In the genomic region with DNA sequence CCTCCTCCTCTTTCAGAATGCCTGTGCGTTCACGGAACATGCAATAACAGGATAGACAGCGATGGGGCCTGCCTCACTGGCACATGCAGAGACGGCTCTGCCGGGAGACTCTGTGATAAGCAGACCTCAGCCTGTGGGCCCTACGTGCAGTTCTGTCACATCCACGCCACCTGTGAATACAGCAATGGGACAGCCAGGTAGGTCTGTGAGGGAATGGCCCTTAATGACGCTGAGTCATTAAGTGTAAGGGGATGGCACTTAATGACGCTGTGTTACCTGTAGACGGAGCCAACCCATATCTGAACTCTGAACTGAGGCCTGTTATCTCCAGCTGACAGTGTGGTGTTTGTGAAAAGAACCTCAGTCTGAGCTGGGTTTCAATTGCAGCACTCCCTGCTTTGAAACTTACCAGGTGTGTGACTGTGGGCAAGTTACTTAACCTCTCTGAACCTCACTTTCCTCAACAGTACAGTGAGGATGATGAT, we compare ENCODE assay signal across 20 cellular contexts.
"Had no signal": no experiment of that assay in that cellular context is flagged by ENCODE, and none has a peak within 500 bp of the region (broad histone marks: within the 10 kb centered on the region; RNA-seq: fewer than 3 reads in every experiment).

No MANE protein-coding gene starts in this region.

- H3K4me3 ChIP-seq: skin epidermis, upper lobe of left lung had no signal

- H3K27me3 Mint-ChIP-seq: activated CD8-positive, alpha-beta T cell treated with anti-CD3 and anti-CD28 coated beads for 36 hours; activated naive CD8-positive, alpha-beta T cell treated with anti-CD3 and anti-CD28 coated beads, Interleukin-2, amount 10 ng/mL, durations not matched to agents 7 days and 5 days; natural killer cell treated with Interleukin-12 subunit alpha and Interleukin-12 subunit beta and Interleukin-15 and Interleukin-18, amount 100 ng/mL, for 72 hours had no signal

- H3K9me3 Mint-ChIP-seq: activated CD8-positive, alpha-beta T cell treated with anti-CD3 and anti-CD28 coated beads for 36 hours; activated naive CD8-positive, alpha-beta T cell treated with anti-CD3 and anti-CD28 coated beads, Interleukin-2, amount 10 ng/mL, durations not matched to agents 7 days and 5 days; dendritic cell treated with granulocyte-macrophage colony-stimulating factor and Interleukin-4, amounts not matched to agents 40 ng/mL and 50 ng/mL, for 4 days; natural killer cell treated with Interleukin-12 subunit alpha and Interleukin-12 subunit beta and Interleukin-15 and Interleukin-18, amount 100 ng/mL, for 72 hours had no signal

- H3K4me3 Mint-ChIP-seq: activated CD4-positive, alpha-beta T cell treated with anti-CD3 and anti-CD28 coated beads for 36 hours; activated CD8-positive, alpha-beta T cell treated with anti-CD3 and anti-CD28 coated beads for 36 hours; activated naive CD8-positive, alpha-beta T cell treated with anti-CD3 and anti-CD28 coated beads, Interleukin-2, amount 10 ng/mL, durations not matched to agents 7 days and 5 days; dendritic cell treated with granulocyte-macrophage colony-stimulating factor and Interleukin-4, amounts not matched to agents 40 ng/mL and 50 ng/mL, for 4 days; natural killer cell treated with Interleukin-12 subunit alpha and Interleukin-12 subunit beta and Interleukin-15 and Interleukin-18, amount 100 ng/mL, for 72 hours had no signal

- H3K36me3 Mint-ChIP-seq: activated naive CD8-positive, alpha-beta T cell treated with anti-CD3 and anti-CD28 coated beads, Interleukin-2, amount 10 ng/mL, durations not matched to agents 7 days and 5 days; natural killer cell treated with Interleukin-12 subunit alpha and Interleukin-12 subunit beta and Interleukin-15 and Interleukin-18, amount 100 ng/mL, for 72 hours had no signal

- H3K4me1 ChIP-seq: upper lobe of left lung had no signal

- H3K27ac Mint-ChIP-seq: activated CD4-positive, alpha-beta T cell treated with anti-CD3 and anti-CD28 coated beads for 36 hours; activated CD8-positive, alpha-beta T cell treated with anti-CD3 and anti-CD28 coated beads for 36 hours; activated naive CD8-positive, alpha-beta T cell treated with anti-CD3 and anti-CD28 coated beads, Interleukin-2, amount 10 ng/mL, durations not matched to agents 7 days and 5 days; dendritic cell treated with granulocyte-macrophage colony-stimulating factor and Interleukin-4, amounts not matched to agents 40 ng/mL and 50 ng/mL, for 4 days; natural killer cell treated with Interleukin-12 subunit alpha and Interleukin-12 subunit beta and Interleukin-15 and Interleukin-18, amount 100 ng/mL, for 72 hours; progenitor cell of endocrine pancreas had no signal

- H3K27ac ChIP-seq: brain microvascular endothelial cell, epithelial cell of prostate, skin epidermis, upper lobe of left lung had no signal

- FAIRE-seq: frontal cortex, islet of Langerhans had no signal

- H3K4me1 Mint-ChIP-seq: activated CD4-positive, alpha-beta T cell treated with anti-CD3 and anti-CD28 coated beads for 36 hours; activated naive CD8-positive, alpha-beta T cell treated with anti-CD3 and anti-CD28 coated beads, Interleukin-2, amount 10 ng/mL, durations not matched to agents 7 days and 5 days had no signal

- H3K27me3 ChIP-seq: brain microvascular endothelial cell, upper lobe of left lung had no signal

- H3K36me3 ChIP-seq: brain microvascular endothelial cell, upper lobe of left lung had no signal

- ATAC-seq: activated CD4-positive, alpha-beta T cell treated with anti-CD3 and anti-CD28 coated beads for 36 hours; activated CD8-positive, alpha-beta T cell treated with anti-CD3 and anti-CD28 coated beads for 36 hours; left lobe of liver; natural killer cell treated with Interleukin-12 subunit alpha and Interleukin-12 subunit beta and Interleukin-15 and Interleukin-18, amount 100 ng/mL, for 72 hours; right cardiac atrium had no signal

- DNase-seq: activated CD4-positive, alpha-beta T cell treated with anti-CD3 and anti-CD28 coated beads for 36 hours; activated CD8-positive, alpha-beta T cell treated with anti-CD3 and anti-CD28 coated beads for 36 hours; activated gamma-delta T cell treated with Interleukin-2 at 50 U/mL for 16 hours; activated naive CD8-positive, alpha-beta T cell treated with anti-CD3 and anti-CD28 coated beads, Interleukin-2, amount 10 ng/mL, durations not matched to agents 7 days and 5 days; brain microvascular endothelial cell; cerebellar nuclear complex; head of caudate nucleus; occipital lobe; right cardiac atrium; stimulated activated CD4-positive, alpha-beta T cell treated with anti-CD3 and anti-CD28 coated beads, Interleukin-4, amount 100 ng/mL, for 24 hours; stimulated activated naive CD4-positive, alpha-beta T cell; upper lobe of left lung had no signal

- H3K9me3 ChIP-seq: upper lobe of left lung had no signal
